In genomic region chr1:42952353-42953001, GRCh38 we compare ENCODE assay signal across 8 cellular contexts. TPM values are rescaled to one million over a fixed set of nuclear protein-coding genes. Genes with fewer than 3 reads are reported as not detected.
DNase-seq lines count a peak whose midpoint lies in the region; ATAC-seq and TF ChIP-seq lines count a peak whose summit lies in the region.

No MANE protein-coding gene starts in this region.

- intact Hi-C loops in ascending aorta (cut with DNase I), result loop anchor here (10.0 kb wide), 1 partner anchor 1458 kb away; no protein-coding TSS in a partner anchor

- no peaks in the 10 kb centered on the region for H3K27me3 Mint-ChIP-seq in activated T-cell treated with anti-CD3 and anti-CD28 coated beads, Interleukin-2, amount 50 U/mL, for 4 hours (ENCODE audit: low read depth)

- H3K9me3 ChIP-seq in ascending aorta, result no peaks in the 10 kb centered on the region
- no peaks in the 10 kb centered on the region for H3K9me3 ChIP-seq in trophoblast cell (ENCODE audit: insufficient read depth, low read depth, low read length)

- peaks cover 44% of the 10 kb centered on the region for H3K79me1 ChIP-seq in trophoblast cell (ENCODE audit: low read length)

- H4K8ac ChIP-seq in trophoblast cell (ENCODE audit: low read depth, low read length), result peak overlapping the region; percentile 18

- peaks cover 65% of the 10 kb centered on the region for H3K79me2 ChIP-seq in trophoblast cell (ENCODE audit: control insufficient read depth, insufficient read depth, low read length, poor library complexity)

- H3K4me2 ChIP-seq in trophoblast cell (ENCODE audit: low read length), result no peak overlapping the region

- peaks cover 4 to 28% of the 10 kb centered on the region in 2 donors for H3K4me1 ChIP-seq in ascending aorta
- H3K4me1 ChIP-seq in trophoblast cell (ENCODE audit: control insufficient read depth in 1 of 2, insufficient read depth in 2 of 2, low read length in 2 of 2), result peaks cover 48 to 58% of the 10 kb centered on the region in 2 experiments

- peaks cover 91% of the 10 kb centered on the region for H3K4me1 Mint-ChIP-seq in activated T-cell treated with anti-CD3 and anti-CD28 coated beads, Interleukin-2, amount 50 U/mL, for 4 hours (ENCODE audit: low read depth)

- no peak for TF ChIP-seq CTCF in ascending aorta (IDR thresholded peaks at IDR 0.05)

- H3K23ac ChIP-seq in trophoblast cell (ENCODE audit: low read length), result no peak overlapping the region

- H4K12ac ChIP-seq in trophoblast cell (ENCODE audit: low read depth, low read length), result no peak overlapping the region

- no peak overlapping the region for H3K9ac ChIP-seq in trophoblast cell (ENCODE audit: low read length)

- H4K91ac ChIP-seq in trophoblast cell (ENCODE audit: low read depth, low read length), result peak overlapping the region; percentile 38

- H2BK5ac ChIP-seq in trophoblast cell (ENCODE audit: low read depth, low read length, poor library complexity), result peak overlapping the region; percentile 19

- no peaks in the 10 kb centered on the region for H3K36me3 ChIP-seq in ascending aorta
- peaks cover 55 to 57% of the 10 kb centered on the region in 2 experiments for H3K36me3 ChIP-seq in trophoblast cell (ENCODE audit: control insufficient read depth in 1 of 2, insufficient read depth in 2 of 2, low read length in 2 of 2)

- H3K36me3 Mint-ChIP-seq in activated T-cell treated with anti-CD3 and anti-CD28 coated beads, Interleukin-2, amount 50 U/mL, for 4 hours (ENCODE audit: insufficient read depth), result peaks cover 29% of the 10 kb centered on the region

- H3K27ac ChIP-seq in ascending aorta (peak overlapping the region; percentile 55 to 60), trophoblast cell (ENCODE audit: low read depth, low read length) (peak overlapping the region; percentile 74)

- no peak overlapping the region for H2AFZ ChIP-seq in trophoblast cell (ENCODE audit: insufficient read depth, low read length, poor library complexity)

- H3K18ac ChIP-seq in trophoblast cell (ENCODE audit: low read length), result peak overlapping the region; percentile 43

- peak overlapping the region; percentile 22 for H2AK5ac ChIP-seq in trophoblast cell (ENCODE audit: low read length)

- H3K4me3 Mint-ChIP-seq in activated T-cell treated with anti-CD3 and anti-CD28 coated beads, Interleukin-2, amount 50 U/mL, for 4 hours, result peak overlapping the region; percentile 42

- H3K27me3 ChIP-seq in ascending aorta, result no peaks in the 10 kb centered on the region
- no peaks in the 10 kb centered on the region for H3K27me3 ChIP-seq in trophoblast cell (ENCODE audit: insufficient read depth, low read length)

- peak overlapping the region; percentile 40 for H2BK120ac ChIP-seq in trophoblast cell (ENCODE audit: insufficient read depth, low read length, poor library complexity)

- H3K4ac ChIP-seq in trophoblast cell (ENCODE audit: low read depth, low read length), result peak overlapping the region; percentile 29

- H3K4me3 ChIP-seq in ascending aorta (no peak overlapping the region), trophoblast cell (ENCODE audit: low read depth, low read length) (no peak overlapping the region)

- peak overlapping the region; percentile 34 for H2BK12ac ChIP-seq in trophoblast cell (ENCODE audit: low read length)

- no peaks in the 10 kb centered on the region for H3K9me3 Mint-ChIP-seq in activated T-cell treated with anti-CD3 and anti-CD28 coated beads, Interleukin-2, amount 50 U/mL, for 4 hours

- H3K14ac ChIP-seq in trophoblast cell (ENCODE audit: low read length), result peak overlapping the region; percentile 22

- DNase-seq in activated T-cell treated with anti-CD3 and anti-CD28 coated beads, Interleukin-2, amount 50 U/mL, for 4 hours, result no peak
- DNase-seq in activated T-cell treated with anti-CD3 and anti-CD28 coated beads for 4 hours (no peak), ascending aorta (ENCODE audit: low spot score in 2 of 2) (no peak), trophoblast cell (peak in 1 of 2 donors; percentile 0), dermis blood vessel endothelial cell (no peak)
- DNase-seq in stimulated activated CD4-positive, alpha-beta T cell treated with anti-CD3 and anti-CD28 coated beads, Interleukin-2, amount 100 ng/mL, for 48 hours, result no peak

- ATAC-seq in activated T-cell treated with anti-CD3 and anti-CD28 coated beads, Interleukin-2, amount 50 U/mL, for 4 hours, result peak; percentile 5 to 9
- peak; percentile 56 for ATAC-seq in HG03354 (IDR thresholded peaks at IDR 0.05; ENCODE audit: poor library complexity, severe bottlenecking, unreplicated experiment)
- ATAC-seq in HG03045 (IDR thresholded peaks at IDR 0.05; ENCODE audit: unreplicated experiment), result no peak

- WGBS in trophoblast cell (ENCODE audit: extremely low coverage, insufficient coverage, insufficient read length), result no CpG with 5 or more reads among the region's 10 CpGs

RNA-seq across cellular contexts. Expression of gene SLC2A1, which starts 6.2 kb away (rescaled TPM):
- 100 to 1,000 TPM; 135 to 141 (median 140) TPM for total RNA-seq in activated T-cell treated with anti-CD3 and anti-CD28 coated beads, Interleukin-2, amount 50 U/mL, for 4 hours
- total RNA-seq in ascending aorta (15.5 TPM), dermis blood vessel endothelial cell (28.6 and 38.3 TPM in 2 replicates)
- polyA plus RNA-seq in trophoblast cell (2013), result 1,633 and 1,681 TPM in 2 replicates
